Comparison of ENCODE assay signal across 9 cellular contexts in genomic region chr22:39351689-39352214, GRCh38. TPM values are rescaled to one million over a fixed set of nuclear protein-coding genes. Genes with fewer than 3 reads are reported as not detected.
DNase-seq lines count a peak whose midpoint lies in the region; TF ChIP-seq lines count a peak whose summit lies in the region.
"Had no signal": no experiment of that assay in that cellular context is flagged by ENCODE, and none has a peak within 500 bp of the region (broad histone marks: within the 10 kb centered on the region; RNA-seq: fewer than 3 reads in every experiment).

No MANE protein-coding gene starts in this region.

- no peaks in the 10 kb centered on the region for H3K9me3 ChIP-seq in breast epithelium
- H3K9me3 ChIP-seq in SK-N-MC (ENCODE audit: low read depth, low read length), result no peaks in the 10 kb centered on the region
- H3K9me3 ChIP-seq in hepatocyte (ENCODE audit: low read depth), result no peaks in the 10 kb centered on the region
- H3K9me3 ChIP-seq in tibial nerve, result no peaks in the 10 kb centered on the region
- H3K9me3 ChIP-seq: heart left ventricle had no signal

- peak in 1 of 2 donors; percentile 55 for DNase-seq in breast epithelium (ENCODE audit: low spot score in 2 of 2)
- DNase-seq in MCF 10A (ENCODE audit: unreplicated experiment), result no peak
- DNase-seq in SK-N-MC (ENCODE audit: low read depth, low spot score), result peak; percentile 40
- DNase-seq in hepatocyte (ENCODE audit: low spot score), result no peak
- no peak for DNase-seq in tibial nerve (ENCODE audit: low spot score in 2 of 2)
- DNase-seq in NCI-H2081 treated with DMSO at 0.1 percent for 48 hours (lab: John Stamatoyannopoulos, UW), result no peak
- no peak for DNase-seq in NCI-H82 treated with DMSO at 0.1 percent for 48 hours (lab: John Stamatoyannopoulos, UW; ENCODE audit: unreplicated experiment)
- DNase-seq in coronary artery (ENCODE audit: low spot score), result no peak

- H3K9me2 ChIP-seq in hepatocyte (replicated peaks; ENCODE audit: insufficient read depth), result no peaks in the 10 kb centered on the region

- intact Hi-C loops in breast epithelium (cut with DNase I; ENCODE audit: low total_unique reads), result no loop called here
- intact Hi-C loops in MCF 10A (cut with micrococcal nuclease), result no loop called here

- peak overlapping the region; percentile 37 for H3K9ac ChIP-seq in SK-N-MC (ENCODE audit: insufficient read length)

- TF ChIP-seq CTCF in breast epithelium (IDR thresholded peaks at IDR 0.05), result no peak
- no peak for TF ChIP-seq CTCF in MCF 10A (IDR thresholded peaks at IDR 0.05; ENCODE audit: unreplicated experiment)
- TF ChIP-seq CTCF in hepatocyte (IDR thresholded peaks at IDR 0.05; ENCODE audit: poor library complexity), result no peak
- TF ChIP-seq CTCF in tibial nerve (IDR thresholded peaks at IDR 0.05), result no peak
- TF ChIP-seq CTCF in coronary artery (IDR thresholded peaks at IDR 0.05), result no peak

- H3K4me1 ChIP-seq in breast epithelium (peaks cover 6 to 22% of the 10 kb centered on the region in 2 donors), hepatocyte (ENCODE audit: insufficient read depth) (peaks cover 17% of the 10 kb centered on the region), tibial nerve (peaks cover 0 to 35% (median 10%) of the 10 kb centered on the region in 4 donors)

- H3K79me2 ChIP-seq in hepatocyte, result peaks cover 40% of the 10 kb centered on the region

- peak overlapping the region in 1 of 3 donors; percentile 99 for H3K4me3 ChIP-seq in breast epithelium
- H3K4me3 ChIP-seq in SK-N-MC, result peak overlapping the region; percentile 94
- H3K4me3 ChIP-seq in hepatocyte, result no peak overlapping the region
- H3K4me3 ChIP-seq in tibial nerve, result no peak overlapping the region
- no peak overlapping the region for H3K4me3 ChIP-seq in coronary artery

- H4K20me1 ChIP-seq in hepatocyte (ENCODE audit: insufficient read depth, poor library complexity, severe bottlenecking), result peaks cover 3% of the 10 kb centered on the region

- H3K27ac Mint-ChIP-seq in MCF 10A (ENCODE audit: low read depth, unreplicated experiment), result no peak overlapping the region

- H3K27me3 Mint-ChIP-seq in MCF 10A (ENCODE audit: insufficient read depth, unreplicated experiment), result peaks cover 2% of the 10 kb centered on the region

- TF ChIP-seq POLR2A in breast epithelium (IDR thresholded peaks at IDR 0.05) (no peak), tibial nerve (IDR thresholded peaks at IDR 0.05) (no peak)

- H3K9me3 Mint-ChIP-seq in MCF 10A (ENCODE audit: unreplicated experiment), result no peaks in the 10 kb centered on the region

- H3K27ac ChIP-seq in breast epithelium, result peak overlapping the region; percentile 86 to 91
- peak overlapping the region; percentile 72 for H3K27ac ChIP-seq in SK-N-MC
- peak overlapping the region; percentile 66 for H3K27ac ChIP-seq in hepatocyte
- peak overlapping the region in 3 of 4 donors; percentile 4 to 93 (median 88) for H3K27ac ChIP-seq in tibial nerve
- no peak overlapping the region for H3K27ac ChIP-seq in coronary artery

- H3K36me3 ChIP-seq in breast epithelium, result no peaks in the 10 kb centered on the region
- no peaks in the 10 kb centered on the region for H3K36me3 ChIP-seq in SK-N-MC (ENCODE audit: insufficient read depth, low read length)
- H3K36me3 ChIP-seq in hepatocyte (replicated peaks; ENCODE audit: insufficient read depth, low read depth), result no peaks in the 10 kb centered on the region
- H3K36me3 ChIP-seq in tibial nerve, result no peaks in the 10 kb centered on the region
- H3K36me3 ChIP-seq: heart left ventricle had no signal

- no peaks in the 10 kb centered on the region for H3K4me1 Mint-ChIP-seq in MCF 10A (ENCODE audit: insufficient read depth, unreplicated experiment)

- 54% methylated on average over 8 of the region's 8 CpGs for WGBS in hepatocyte (ENCODE audit: low lambda C conversion rate, missing lambda C conversion rate)
- 58 to 73% methylated on average over 4 to 8 of the region's 8 CpGs for WGBS in tibial nerve, 2 donors

- CTCF ChIA-PET in MCF 10A (lab: Yijun Ruan, JAX), result interaction anchor here (0.5 to 1.2 kb wide), 3 partner anchors 9 to 834 kb away, joined by 3 to 7 read pairs (median 5); no protein-coding TSS in a partner anchor

- TF ChIP-seq EP300 in tibial nerve (IDR thresholded peaks at IDR 0.05), result no peak

- no peaks in the 10 kb centered on the region for H3K36me3 Mint-ChIP-seq in MCF 10A (ENCODE audit: insufficient read depth, unreplicated experiment)

- BruUV-seq in MCF 10A (replicated peaks; lab: Mats Ljungman, UMichigan), result no TSS peak

- H3K4me3 Mint-ChIP-seq in MCF 10A (ENCODE audit: unreplicated experiment), result no peak overlapping the region

- H3K27me3 ChIP-seq in breast epithelium, result no peaks in the 10 kb centered on the region
- no peaks in the 10 kb centered on the region for H3K27me3 ChIP-seq in hepatocyte
- H3K27me3 ChIP-seq in tibial nerve, result no peaks in the 10 kb centered on the region
- H3K27me3 ChIP-seq: heart left ventricle had no signal

- H2AFZ ChIP-seq in hepatocyte, result no peak overlapping the region

- peak overlapping the region; percentile 95 for H3K4me2 ChIP-seq in hepatocyte

- POLR2A ChIA-PET in MCF 10A (lab: Yijun Ruan, JAX), result interaction anchor here (0.8 to 1.0 kb wide), 2 partner anchors 8 to 168 kb away, joined by 3 read pairs; partner anchors contain the start of gene ATF4

RNA-seq across cellular contexts. Expression of gene SYNGR1, which starts 2.0 kb away (rescaled TPM):
- total RNA-seq in breast epithelium (10 to 100 TPM in 2 of 3 donors, 1 to 10 TPM in 1; 6.9 to 22.3 (median 20.5) TPM), MCF 10A (2022) (0.25 and 0.35 TPM in 2 replicates), hepatocyte (15.8 and 23.1 TPM in 2 replicates), tibial nerve (10 to 100 TPM; 21.1 to 32.8 (median 25.5) TPM)
- 58.8 and 92.7 TPM in 2 replicates for polyA plus RNA-seq in hepatocyte

RNA-seq across cellular contexts. Expression of gene RPL3, which starts 32.3 kb away (rescaled TPM):
- total RNA-seq in breast epithelium (1,000 to 10,000 TPM; 1,827 to 3,262 (median 2,633) TPM), MCF 10A (2022) (3,475 and 3,632 TPM in 2 replicates), hepatocyte (2,461 and 2,819 TPM in 2 replicates), tibial nerve (1,000 to 10,000 TPM; 1,869 to 2,331 (median 1,970) TPM)
- polyA plus RNA-seq in hepatocyte, result 1,044 and 1,068 TPM in 2 replicates

RNA-seq across cellular contexts. Expression of gene TAB1, which starts 47.8 kb away (rescaled TPM):
- total RNA-seq in breast epithelium (10 to 100 TPM; 15.4 to 17.9 (median 16.0) TPM), MCF 10A (2022) (17.7 and 20.0 TPM in 2 replicates), hepatocyte (13.3 and 14.0 TPM in 2 replicates), tibial nerve (10 to 100 TPM; 29.7 to 33.7 (median 32.0) TPM)
- 8.6 and 10.7 TPM in 2 replicates for polyA plus RNA-seq in hepatocyte

Comparison
In these comparisons a context has a peak if more than half of its experiments do, and no peak if none do; other contexts are left out.
1. H3K27ac ChIP-seq: peak in breast epithelium (2 of 2), SK-N-MC (single experiment), hepatocyte (single experiment) and tibial nerve (3 of 4); none in coronary artery (0 of 2).